11 cellular contexts compared by ENCODE assay signal in genomic region chr12:120254809-120255208, GRCh38. TPM values are rescaled to one million over a fixed set of nuclear protein-coding genes. Genes with fewer than 3 reads are reported as not detected.
A peak's percentile ranks its signal among the peaks of the same experiment; 100 is the strongest.
DNase-seq lines count a peak whose midpoint lies in the region; ATAC-seq and TF ChIP-seq lines count a peak whose summit lies in the region.
"Had no signal": no experiment of that assay in that cellular context is flagged by ENCODE, and none has a peak within 500 bp of the region (broad histone marks: within the 10 kb centered on the region; RNA-seq: fewer than 3 reads in every experiment).

No MANE protein-coding gene starts in this region.

- H4K5ac ChIP-seq in IMR-90 (ENCODE audit: low read depth, low read length), result no peak overlapping the region

- no peak overlapping the region for H2BK20ac ChIP-seq in IMR-90 (ENCODE audit: low read depth, low read length)

- H3K4me3 ChIP-seq in IMR-90 (ENCODE audit: insufficient read depth, low read depth, low read length) (no peak overlapping the region), spleen (no peak overlapping the region)

- DNase-seq in IMR-90 (no peak), glutamatergic neuron (no peak), spleen (no peak), cerebellar cortex (ENCODE audit: low spot score) (no peak)
- DNase-seq in activated T-helper 1 cell treated with anti-CD3 and anti-CD28 coated beads, Interleukin-12 subunit alpha, Interleukin-12 subunit beta, Interleukin-2, Interleukin-4 antibody, amounts not matched to agents 30 ng/mL and 10 ng/mL and 1 ng/mL, durations not matched to agents 14 hours and 24 hours and 36 hours (ENCODE audit: low spot score), result no peak
- DNase-seq: DMS79; NCI-H1092 treated with DMSO at 0.1 percent for 48 hours; stimulated activated CD4-positive, alpha-beta T cell treated with anti-CD3 and anti-CD28 coated beads, Interleukin-12 subunit alpha, Interleukin-12 subunit beta, amount 100 ng/mL, for 4 hours had no signal

- H2AK5ac ChIP-seq in IMR-90 (ENCODE audit: low read depth, low read length), result no peak overlapping the region

- H3K79me1 ChIP-seq in IMR-90 (ENCODE audit: low read depth in 1 of 2, low read length in 2 of 2), result peaks cover 0 to 52% of the 10 kb centered on the region in 2 experiments; a peak in 2 of 4 replicates

- H4K91ac ChIP-seq in IMR-90 (ENCODE audit: insufficient read depth, low read depth, low read length), result no peak overlapping the region

- H3K36me3 ChIP-seq in IMR-90 (ENCODE audit: control insufficient read depth, insufficient read depth, low read length) (peaks cover 9% of the 10 kb centered on the region), spleen (peaks cover 0 to 22% (median 0%) of the 10 kb centered on the region in 6 donors)

- no peak overlapping the region for H3K9ac ChIP-seq in IMR-90 (ENCODE audit: low read depth, low read length)

- no peak for ATAC-seq in IMR-90 (ENCODE audit: low read depth)
- ATAC-seq in HG03354 (IDR thresholded peaks at IDR 0.05; ENCODE audit: poor library complexity, severe bottlenecking, unreplicated experiment), result no peak
- ATAC-seq in GM18520 (IDR thresholded peaks at IDR 0.05; ENCODE audit: unreplicated experiment), result no peak

- H3K4me1 ChIP-seq in IMR-90 (ENCODE audit: control insufficient read depth, insufficient read depth, low read length) (peaks cover 32% of the 10 kb centered on the region), spleen (peaks cover 62 to 100% (median 95%) of the 10 kb centered on the region in 6 donors)

- peak overlapping the region; percentile 19 for H3K4me3 Mint-ChIP-seq in activated T-helper 1 cell treated with anti-CD3 and anti-CD28 coated beads, Interleukin-12 subunit alpha, Interleukin-12 subunit beta, Interleukin-2, Interleukin-4 antibody, amounts not matched to agents 30 ng/mL and 10 ng/mL and 1 ng/mL, durations not matched to agents 14 hours and 24 hours and 36 hours
- H3K4me3 Mint-ChIP-seq in glutamatergic neuron (ENCODE audit: unreplicated experiment), result peak overlapping the region; percentile 40

- no peak for TF ChIP-seq RAD21 in IMR-90 (IDR thresholded peaks at IDR 0.05; ENCODE audit: low read length)

- intact Hi-C loops in IMR-90 (cut with micrococcal nuclease) (no loop called here), spleen (cut with DNase I; ENCODE audit: low total_unique reads) (no loop called here)
- intact Hi-C loops in activated T-helper 1 cell treated with anti-CD3 and anti-CD28 coated beads, Interleukin-12 subunit alpha, Interleukin-12 subunit beta, Interleukin-2, Interleukin-4 antibody, amounts not matched to agents 30 ng/mL and 10 ng/mL and 1 ng/mL, durations not matched to agents 14 hours and 24 hours and 36 hours (cut with micrococcal nuclease), result loop anchor here (5.0 kb wide), 1 partner anchor 138 kb away; the partner anchor contains the start of gene RAB35

- H3K23ac ChIP-seq in IMR-90 (ENCODE audit: low read depth, low read length), result no peak overlapping the region

- no peaks in the 10 kb centered on the region for H3K9me3 Mint-ChIP-seq in activated T-helper 1 cell treated with anti-CD3 and anti-CD28 coated beads, Interleukin-12 subunit alpha, Interleukin-12 subunit beta, Interleukin-2, Interleukin-4 antibody, amounts not matched to agents 30 ng/mL and 10 ng/mL and 1 ng/mL, durations not matched to agents 14 hours and 24 hours and 36 hours
- peaks cover 3% of the 10 kb centered on the region for H3K9me3 Mint-ChIP-seq in glutamatergic neuron (ENCODE audit: unreplicated experiment)

- 98% methylated on average over 4 of the region's 7 CpGs; no CpG with 5 or more reads in 1 of the 2 experiments for WGBS in IMR-90 (ENCODE audit: extremely low coverage in 2 of 2, insufficient read length in 1 of 2), 2 experiments
- 60 to 77% (median 74%) methylated on average over 7 of the region's 7 CpGs for WGBS in spleen, 5 donors

- CTCF ChIA-PET in IMR-90 (lab: Yijun Ruan, JAX), result interaction anchor here (0.7 kb wide), 1 partner anchor 11 kb away, joined by 3 read pairs; no protein-coding TSS in a partner anchor

- H3K9me3 ChIP-seq in IMR-90 (ENCODE audit: control insufficient read depth, insufficient read depth, low read length) (no peaks in the 10 kb centered on the region), spleen (no peaks in the 10 kb centered on the region)

- peaks cover 40% of the 10 kb centered on the region for H3K9me1 ChIP-seq in IMR-90 (ENCODE audit: insufficient read depth, low read length)

- H2BK15ac ChIP-seq in IMR-90 (ENCODE audit: low read depth, low read length), result no peak overlapping the region

- H3K4me2 ChIP-seq in IMR-90 (ENCODE audit: low read depth, low read length), result no peak overlapping the region

- no peak overlapping the region for H4K8ac ChIP-seq in IMR-90 (ENCODE audit: low read depth in 2 of 2, low read length in 2 of 2)

- H3K4me1 Mint-ChIP-seq in activated T-helper 1 cell treated with anti-CD3 and anti-CD28 coated beads, Interleukin-12 subunit alpha, Interleukin-12 subunit beta, Interleukin-2, Interleukin-4 antibody, amounts not matched to agents 30 ng/mL and 10 ng/mL and 1 ng/mL, durations not matched to agents 14 hours and 24 hours and 36 hours (ENCODE audit: low read depth), result peaks cover 87% of the 10 kb centered on the region
- H3K4me1 Mint-ChIP-seq in glutamatergic neuron (ENCODE audit: low read depth, unreplicated experiment), result peaks cover 2% of the 10 kb centered on the region

- no peak overlapping the region for H3K14ac ChIP-seq in IMR-90 (replicated peaks; ENCODE audit: low read depth, low read length)

- TF ChIP-seq CTCF in IMR-90 (conservative IDR thresholded peaks at IDR 0.05; ENCODE audit: low read depth, low read length) (no peak), glutamatergic neuron (IDR thresholded peaks at IDR 0.05; ENCODE audit: partially characterized antibody, unreplicated experiment) (no peak), spleen (IDR thresholded peaks at IDR 0.05 in 8 of 11, conservative IDR thresholded peaks at IDR 0.05 in 3 of 11) (peak in 7 of 11 experiments; percentile 13 to 41 (median 29))

- POLR2A ChIA-PET in IMR-90 (lab: Charles Lee; ENCODE audit: unreplicated experiment), result interaction anchor here (0.6 kb wide), 1 partner anchor 15 kb away, joined by 4 read pairs; no protein-coding TSS in a partner anchor

- H2AK9ac ChIP-seq in IMR-90 (replicated peaks; ENCODE audit: low read depth, low read length, poor library complexity), result no peak overlapping the region

- no peak for TF ChIP-seq POLR2A in IMR-90 (IDR thresholded peaks at IDR 0.05; ENCODE audit: low read depth, low read length)
- no peak for TF ChIP-seq POLR2A in spleen (IDR thresholded peaks at IDR 0.05)

- no peaks in the 10 kb centered on the region for H3K27me3 ChIP-seq in IMR-90 (ENCODE audit: control insufficient read depth, insufficient read depth, low read length)
- H3K27me3 ChIP-seq in spleen (replicated peaks in 1 of 7), result peaks cover 0 to 46% (median 0%) of the 10 kb centered on the region in 7 donors

- no TSS peak for BruUV-seq in IMR-90 (replicated peaks; lab: Mats Ljungman, UMichigan)

- H2AFZ ChIP-seq in IMR-90 (replicated peaks; ENCODE audit: low read length, poor library complexity), result no peak overlapping the region

- H3K4ac ChIP-seq in IMR-90 (ENCODE audit: low read depth, low read length), result no peak overlapping the region

- in situ Hi-C loops in IMR-90 (cut with MboI; ENCODE audit: low sequenced_read_pairs), result no loop called here

- H3K36me3 Mint-ChIP-seq in activated T-helper 1 cell treated with anti-CD3 and anti-CD28 coated beads, Interleukin-12 subunit alpha, Interleukin-12 subunit beta, Interleukin-2, Interleukin-4 antibody, amounts not matched to agents 30 ng/mL and 10 ng/mL and 1 ng/mL, durations not matched to agents 14 hours and 24 hours and 36 hours (ENCODE audit: low read depth), result peaks cover 23% of the 10 kb centered on the region
- H3K36me3 Mint-ChIP-seq in glutamatergic neuron (ENCODE audit: unreplicated experiment), result peaks cover 7% of the 10 kb centered on the region

- H3K27ac ChIP-seq in IMR-90 (ENCODE audit: insufficient read depth, low read length) (no peak overlapping the region), spleen (peak overlapping the region; percentile 35 to 97 (median 86))

- H3K18ac ChIP-seq in IMR-90 (ENCODE audit: low read depth, low read length), result no peak overlapping the region

- H3K27me3 Mint-ChIP-seq in activated T-helper 1 cell treated with anti-CD3 and anti-CD28 coated beads, Interleukin-12 subunit alpha, Interleukin-12 subunit beta, Interleukin-2, Interleukin-4 antibody, amounts not matched to agents 30 ng/mL and 10 ng/mL and 1 ng/mL, durations not matched to agents 14 hours and 24 hours and 36 hours (ENCODE audit: insufficient read depth), result no peaks in the 10 kb centered on the region
- no peaks in the 10 kb centered on the region for H3K27me3 Mint-ChIP-seq in glutamatergic neuron (ENCODE audit: unreplicated experiment)

- H2BK5ac ChIP-seq in IMR-90 (ENCODE audit: low read depth, low read length, poor library complexity, severe bottlenecking), result peak overlapping the region; percentile 32

- dilution Hi-C loops in IMR-90 (cut with HindIII; ENCODE audit: low sequenced_read_pairs, unreplicated experiment), result no loop called here

- peak overlapping the region; percentile 79 for H3K27ac Mint-ChIP-seq in activated T-helper 1 cell treated with anti-CD3 and anti-CD28 coated beads, Interleukin-12 subunit alpha, Interleukin-12 subunit beta, Interleukin-2, Interleukin-4 antibody, amounts not matched to agents 30 ng/mL and 10 ng/mL and 1 ng/mL, durations not matched to agents 14 hours and 24 hours and 36 hours
- H3K27ac Mint-ChIP-seq in glutamatergic neuron (ENCODE audit: unreplicated experiment), result no peak overlapping the region

- no peak overlapping the region for H3K56ac ChIP-seq in IMR-90 (ENCODE audit: extremely low read depth, insufficient read depth, low read length)

- peaks cover 73% of the 10 kb centered on the region for H4K20me1 ChIP-seq in IMR-90 (ENCODE audit: insufficient read depth, low read length)

- no peak overlapping the region for H2BK120ac ChIP-seq in IMR-90 (ENCODE audit: low read depth, low read length)

RNA-seq across cellular contexts. Expression of gene PXN, which starts 10.7 kb away (rescaled TPM):
- total RNA-seq in IMR-90 (2012; rRNA removed), result 33.9 and 46.6 TPM in 2 replicates
- polyA plus RNA-seq in IMR-90 (2012; rRNA removed), result 134 and 139 TPM in 2 replicates
- polyA plus RNA-seq in IMR-90 (2012; cell fraction: cytosol; rRNA removed), result 104 and 123 TPM in 2 replicates
- polyA plus RNA-seq in IMR-90 (2012; cell fraction: nucleus; rRNA removed; ENCODE audit: low replicate concordance), result 210 and 333 TPM in 2 replicates
- 53.0 and 57.7 TPM in 2 replicates for total RNA-seq in activated T-helper 1 cell treated with anti-CD3 and anti-CD28 coated beads, Interleukin-12 subunit alpha, Interleukin-12 subunit beta, Interleukin-2, Interleukin-4 antibody, amounts not matched to agents 30 ng/mL and 10 ng/mL and 1 ng/mL, durations not matched to agents 14 hours and 24 hours and 36 hours
- total RNA-seq in glutamatergic neuron (ENCODE audit: unreplicated experiment), result 39.5 TPM
- 100 to 1,000 TPM in 5 of 7 donors, 10 to 100 TPM in 2; 91.8 to 161 (median 149) TPM for total RNA-seq in spleen
- 10 to 100 TPM; 22.3 to 49.8 (median 35.6) TPM for polyA plus RNA-seq in spleen

RNA-seq across cellular contexts. Expression of gene RNU4-2, which starts 36.9 kb away (rescaled TPM):
- total RNA-seq in IMR-90 (2012; rRNA removed) (under 0.01 TPM in 2 replicates), glutamatergic neuron (ENCODE audit: unreplicated experiment) (8,083 TPM), spleen (over 10,000 TPM in 4 of 7 donors, under 1 TPM in 3; under 0.01 to 20,748 (median 15,186) TPM)
- polyA plus RNA-seq in IMR-90 (2012; rRNA removed) (not detected in 2 replicates), spleen (not detected)
- polyA plus RNA-seq in IMR-90 (2012; cell fraction: cytosol; rRNA removed), result not detected in 2 replicates
- polyA plus RNA-seq in IMR-90 (2012; cell fraction: nucleus; rRNA removed; ENCODE audit: low replicate concordance), result not detected in 2 replicates
- 5,055 and 7,832 TPM in 2 replicates for total RNA-seq in activated T-helper 1 cell treated with anti-CD3 and anti-CD28 coated beads, Interleukin-12 subunit alpha, Interleukin-12 subunit beta, Interleukin-2, Interleukin-4 antibody, amounts not matched to agents 30 ng/mL and 10 ng/mL and 1 ng/mL, durations not matched to agents 14 hours and 24 hours and 36 hours
- polyA plus RNA-seq: adipose tissue had no signal

RNA-seq across cellular contexts. Expression of gene RNU4-1, which starts 38.2 kb away (rescaled TPM):
- total RNA-seq in IMR-90 (2012; rRNA removed) (under 0.01 TPM in 2 replicates), glutamatergic neuron (ENCODE audit: unreplicated experiment) (5,722 TPM), spleen (1,000 to 10,000 TPM in 4 of 7 donors, under 1 TPM in 2, not detected in 1; under 0.01 to 7,358 (median 2,736) TPM)
- polyA plus RNA-seq in IMR-90 (2012; rRNA removed) (not detected in 2 replicates), spleen (not detected)
- polyA plus RNA-seq in IMR-90 (2012; cell fraction: cytosol; rRNA removed), result not detected in 2 replicates
- polyA plus RNA-seq in IMR-90 (2012; cell fraction: nucleus; rRNA removed; ENCODE audit: low replicate concordance), result not detected in 2 replicates
- 2,369 and 3,474 TPM in 2 replicates for total RNA-seq in activated T-helper 1 cell treated with anti-CD3 and anti-CD28 coated beads, Interleukin-12 subunit alpha, Interleukin-12 subunit beta, Interleukin-2, Interleukin-4 antibody, amounts not matched to agents 30 ng/mL and 10 ng/mL and 1 ng/mL, durations not matched to agents 14 hours and 24 hours and 36 hours
- polyA plus RNA-seq: adipose tissue had no signal

RNA-seq across cellular contexts. Expression of gene SIRT4, which starts 47.3 kb away (rescaled TPM):
- 0.83 and 2.0 TPM in 2 replicates for total RNA-seq in IMR-90 (2012; rRNA removed)
- 0.56 and 0.87 TPM in 2 replicates for polyA plus RNA-seq in IMR-90 (2012; rRNA removed)
- polyA plus RNA-seq in IMR-90 (2012; cell fraction: cytosol; rRNA removed), result 0.99 and 1.2 TPM in 2 replicates
- 0.61 and 0.79 TPM in 2 replicates for polyA plus RNA-seq in IMR-90 (2012; cell fraction: nucleus; rRNA removed; ENCODE audit: low replicate concordance)
- 1.0 and 1.7 TPM in 2 replicates for total RNA-seq in activated T-helper 1 cell treated with anti-CD3 and anti-CD28 coated beads, Interleukin-12 subunit alpha, Interleukin-12 subunit beta, Interleukin-2, Interleukin-4 antibody, amounts not matched to agents 30 ng/mL and 10 ng/mL and 1 ng/mL, durations not matched to agents 14 hours and 24 hours and 36 hours
- total RNA-seq in glutamatergic neuron (ENCODE audit: unreplicated experiment), result 3.8 TPM
- total RNA-seq in spleen, result 1 to 10 TPM in 6 of 7 donors, under 1 TPM in 1; 0.66 to 2.6 (median 1.7) TPM
- polyA plus RNA-seq in spleen, result 1 to 10 TPM; 1.2 to 1.4 (median 1.3) TPM

RNA-seq across cellular contexts. Expression of gene RPLP0, which starts 53.9 kb away (rescaled TPM):
- 4,496 and 5,401 TPM in 2 replicates for total RNA-seq in IMR-90 (2012; rRNA removed)
- 5,590 and 6,356 TPM in 2 replicates for polyA plus RNA-seq in IMR-90 (2012; rRNA removed)
- 2,244 and 4,987 TPM in 2 replicates for polyA plus RNA-seq in IMR-90 (2012; cell fraction: cytosol; rRNA removed)
- 1,556 and 2,037 TPM in 2 replicates for polyA plus RNA-seq in IMR-90 (2012; cell fraction: nucleus; rRNA removed; ENCODE audit: low replicate concordance)
- total RNA-seq in activated T-helper 1 cell treated with anti-CD3 and anti-CD28 coated beads, Interleukin-12 subunit alpha, Interleukin-12 subunit beta, Interleukin-2, Interleukin-4 antibody, amounts not matched to agents 30 ng/mL and 10 ng/mL and 1 ng/mL, durations not matched to agents 14 hours and 24 hours and 36 hours, result 2,459 and 2,531 TPM in 2 replicates
- total RNA-seq in glutamatergic neuron (ENCODE audit: unreplicated experiment), result 1,238 TPM
- total RNA-seq in spleen, result 1,000 to 10,000 TPM; 1,023 to 1,741 (median 1,286) TPM
- polyA plus RNA-seq in spleen, result 1,000 to 10,000 TPM; 3,423 to 5,071 (median 3,908) TPM

Comparison
In these comparisons a context has a peak if more than half of its experiments do, and no peak if none do; other contexts are left out.
1. CTCF ChIP-seq: peak in spleen (7 of 11); none in IMR-90 (single experiment) and glutamatergic neuron (single experiment).